Comparison of ENCODE assay signal across 1 cellular context in the genomic region with DNA sequence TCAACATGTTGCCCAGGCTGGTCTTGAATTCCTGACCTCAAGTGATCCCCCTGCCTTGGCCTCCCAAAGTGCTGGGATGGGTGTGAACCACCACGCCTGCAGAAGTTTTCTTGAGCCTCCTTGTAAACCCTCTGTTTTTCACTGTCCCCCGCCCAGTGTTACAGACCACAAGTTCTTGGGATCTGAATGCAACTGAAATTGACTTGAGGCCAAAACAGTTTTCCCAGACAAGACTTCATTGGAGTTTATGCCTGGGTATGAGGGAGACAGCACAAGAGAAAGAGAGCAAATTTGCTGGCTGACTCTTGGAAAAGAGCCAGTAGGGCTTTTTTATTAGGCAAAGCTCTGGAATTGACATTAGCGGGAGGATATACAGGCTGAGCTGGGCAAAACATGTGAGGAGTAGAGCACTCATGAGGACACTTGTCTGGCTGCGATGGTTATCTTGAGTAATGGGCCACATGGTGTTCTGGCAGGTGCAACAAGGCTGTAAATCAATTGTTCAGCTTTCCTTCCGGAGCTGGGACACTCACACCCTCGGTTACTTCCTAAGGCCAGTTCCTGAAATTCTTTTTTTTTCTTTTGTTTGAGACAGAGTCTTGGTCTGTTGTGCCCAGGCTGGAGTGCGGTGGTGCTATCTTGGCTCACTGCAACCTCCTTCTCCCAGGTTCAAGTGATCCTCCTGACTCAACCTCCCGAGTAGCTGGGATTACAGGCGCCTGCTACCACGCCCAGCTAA.
TF ChIP-seq lines count a peak whose summit lies in the region.

No MANE protein-coding gene starts in this region.

TF ChIP-seq in HEK293, 187 proteins besides CTCF, POLR2A, EP300 and RAD21 (continued from another document):
- TF ChIP-seq, protein P1, sequence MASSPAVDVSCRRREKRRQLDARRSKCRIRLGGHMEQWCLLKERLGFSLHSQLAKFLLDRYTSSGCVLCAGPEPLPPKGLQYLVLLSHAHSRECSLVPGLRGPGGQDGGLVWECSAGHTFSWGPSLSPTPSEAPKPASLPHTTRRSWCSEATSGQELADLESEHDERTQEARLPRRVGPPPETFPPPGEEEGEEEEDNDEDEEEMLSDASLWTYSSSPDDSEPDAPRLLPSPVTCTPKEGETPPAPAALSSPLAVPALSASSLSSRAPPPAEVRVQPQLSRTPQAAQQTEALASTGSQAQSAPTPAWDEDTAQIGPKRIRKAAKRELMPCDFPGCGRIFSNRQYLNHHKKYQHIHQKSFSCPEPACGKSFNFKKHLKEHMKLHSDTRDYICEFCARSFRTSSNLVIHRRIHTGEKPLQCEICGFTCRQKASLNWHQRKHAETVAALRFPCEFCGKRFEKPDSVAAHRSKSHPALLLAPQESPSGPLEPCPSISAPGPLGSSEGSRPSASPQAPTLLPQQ (tag by site-specific recombination; IDR thresholded peaks at IDR 0.05), result peak; percentile 88
- TF ChIP-seq KLF7 (tag by site-specific recombination; IDR thresholded peaks at IDR 0.05; ENCODE audit: borderline replicate concordance) (peak; percentile 78), ZNF426 (tag by site-specific recombination; IDR thresholded peaks at IDR 0.05) (no peak), ZNF184 (tag by site-specific recombination; IDR thresholded peaks at IDR 0.05) (no peak), ZNF302 (tag by site-specific recombination; IDR thresholded peaks at IDR 0.05; ENCODE audit: low read depth) (no peak), ZNF335 (tag by site-specific recombination; conservative IDR thresholded peaks at IDR 0.05) (peak; percentile 82), ZNF561 (tag by site-specific recombination; IDR thresholded peaks at IDR 0.05; ENCODE audit: borderline replicate concordance) (peak; percentile 96), SP2 (tag by site-specific recombination; IDR thresholded peaks at IDR 0.05) (peak; percentile 35), ZNF791 (tag by site-specific recombination; IDR thresholded peaks at IDR 0.05) (peak; percentile 55), ZNF433 (tag by site-specific recombination; IDR thresholded peaks at IDR 0.05; ENCODE audit: low read depth) (no peak), MYNN (tag by site-specific recombination; IDR thresholded peaks at IDR 0.05; ENCODE audit: borderline replicate concordance) (no peak), ZNF146 (tag by site-specific recombination; IDR thresholded peaks at IDR 0.05) (no peak), ZSCAN16 (tag by site-specific recombination; IDR thresholded peaks at IDR 0.05) (peak; percentile 78), SCRT2 (tag by site-specific recombination; IDR thresholded peaks at IDR 0.05) (peak; percentile 99), ZEB2 (tag by site-specific recombination; IDR thresholded peaks at IDR 0.05) (peak; percentile 96)
- TF ChIP-seq, protein P2, sequence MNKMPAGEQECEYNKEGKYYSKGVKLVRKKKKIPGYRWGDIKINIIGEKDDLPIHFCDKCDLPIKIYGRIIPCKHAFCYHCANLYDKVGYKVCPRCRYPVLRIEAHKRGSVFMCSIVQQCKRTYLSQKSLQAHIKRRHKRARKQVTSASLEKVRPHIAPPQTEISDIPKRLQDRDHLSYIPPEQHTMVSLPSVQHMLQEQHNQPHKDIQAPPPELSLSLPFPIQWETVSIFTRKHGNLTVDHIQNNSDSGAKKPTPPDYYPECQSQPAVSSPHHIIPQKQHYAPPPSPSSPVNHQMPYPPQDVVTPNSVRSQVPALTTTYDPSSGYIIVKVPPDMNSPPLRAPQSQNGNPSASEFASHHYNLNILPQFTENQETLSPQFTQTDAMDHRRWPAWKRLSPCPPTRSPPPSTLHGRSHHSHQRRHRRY (tag by site-specific recombination; IDR thresholded peaks at IDR 0.05), result no peak; the same call in 1 of the 2 replicates
- TF ChIP-seq, protein P3, sequence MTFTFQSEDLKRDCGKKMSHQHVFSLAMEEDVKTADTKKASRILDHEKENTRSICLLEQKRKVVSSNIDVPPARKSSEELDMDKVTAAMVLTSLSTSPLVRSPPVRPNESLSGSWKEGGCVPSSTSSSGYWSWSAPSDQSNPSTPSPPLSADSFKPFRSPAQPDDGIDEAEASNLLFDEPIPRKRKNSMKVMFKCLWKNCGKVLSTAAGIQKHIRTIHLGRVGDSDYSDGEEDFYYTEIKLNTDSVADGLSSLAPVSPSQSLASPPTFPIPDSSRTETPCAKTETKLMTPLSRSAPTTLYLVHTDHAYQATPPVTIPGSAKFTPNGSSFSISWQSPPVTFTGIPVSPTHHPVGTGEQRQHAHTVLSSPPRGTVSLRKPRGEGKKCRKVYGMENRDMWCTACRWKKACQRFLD (tag by site-specific recombination; IDR thresholded peaks at IDR 0.05), result no peak
- TF ChIP-seq, protein P4, sequence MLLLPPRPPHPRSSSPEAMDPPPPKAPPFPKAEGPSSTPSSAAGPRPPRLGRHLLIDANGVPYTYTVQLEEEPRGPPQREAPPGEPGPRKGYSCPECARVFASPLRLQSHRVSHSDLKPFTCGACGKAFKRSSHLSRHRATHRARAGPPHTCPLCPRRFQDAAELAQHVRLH (tag by site-specific recombination; IDR thresholded peaks at IDR 0.05), result peak; percentile 93
- TF ChIP-seq, protein P5, sequence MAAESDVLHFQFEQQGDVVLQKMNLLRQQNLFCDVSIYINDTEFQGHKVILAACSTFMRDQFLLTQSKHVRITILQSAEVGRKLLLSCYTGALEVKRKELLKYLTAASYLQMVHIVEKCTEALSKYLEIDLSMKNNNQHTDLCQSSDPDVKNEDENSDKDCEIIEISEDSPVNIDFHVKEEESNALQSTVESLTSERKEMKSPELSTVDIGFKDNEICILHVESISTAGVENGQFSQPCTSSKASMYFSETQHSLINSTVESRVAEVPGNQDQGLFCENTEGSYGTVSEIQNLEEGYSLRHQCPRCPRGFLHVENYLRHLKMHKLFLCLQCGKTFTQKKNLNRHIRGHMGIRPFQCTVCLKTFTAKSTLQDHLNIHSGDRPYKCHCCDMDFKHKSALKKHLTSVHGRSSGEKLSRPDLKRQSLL (tag by site-specific recombination; IDR thresholded peaks at IDR 0.05), result peak; percentile 87
- TF ChIP-seq, protein P6, sequence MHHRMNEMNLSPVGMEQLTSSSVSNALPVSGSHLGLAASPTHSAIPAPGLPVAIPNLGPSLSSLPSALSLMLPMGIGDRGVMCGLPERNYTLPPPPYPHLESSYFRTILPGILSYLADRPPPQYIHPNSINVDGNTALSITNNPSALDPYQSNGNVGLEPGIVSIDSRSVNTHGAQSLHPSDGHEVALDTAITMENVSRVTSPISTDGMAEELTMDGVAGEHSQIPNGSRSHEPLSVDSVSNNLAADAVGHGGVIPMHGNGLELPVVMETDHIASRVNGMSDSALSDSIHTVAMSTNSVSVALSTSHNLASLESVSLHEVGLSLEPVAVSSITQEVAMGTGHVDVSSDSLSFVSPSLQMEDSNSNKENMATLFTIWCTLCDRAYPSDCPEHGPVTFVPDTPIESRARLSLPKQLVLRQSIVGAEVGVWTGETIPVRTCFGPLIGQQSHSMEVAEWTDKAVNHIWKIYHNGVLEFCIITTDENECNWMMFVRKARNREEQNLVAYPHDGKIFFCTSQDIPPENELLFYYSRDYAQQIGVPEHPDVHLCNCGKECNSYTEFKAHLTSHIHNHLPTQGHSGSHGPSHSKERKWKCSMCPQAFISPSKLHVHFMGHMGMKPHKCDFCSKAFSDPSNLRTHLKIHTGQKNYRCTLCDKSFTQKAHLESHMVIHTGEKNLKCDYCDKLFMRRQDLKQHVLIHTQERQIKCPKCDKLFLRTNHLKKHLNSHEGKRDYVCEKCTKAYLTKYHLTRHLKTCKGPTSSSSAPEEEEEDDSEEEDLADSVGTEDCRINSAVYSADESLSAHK (tag by site-specific recombination; IDR thresholded peaks at IDR 0.05), result peak; percentile 93
